ENCODE assay signal across 9 cellular contexts in the genomic region with DNA sequence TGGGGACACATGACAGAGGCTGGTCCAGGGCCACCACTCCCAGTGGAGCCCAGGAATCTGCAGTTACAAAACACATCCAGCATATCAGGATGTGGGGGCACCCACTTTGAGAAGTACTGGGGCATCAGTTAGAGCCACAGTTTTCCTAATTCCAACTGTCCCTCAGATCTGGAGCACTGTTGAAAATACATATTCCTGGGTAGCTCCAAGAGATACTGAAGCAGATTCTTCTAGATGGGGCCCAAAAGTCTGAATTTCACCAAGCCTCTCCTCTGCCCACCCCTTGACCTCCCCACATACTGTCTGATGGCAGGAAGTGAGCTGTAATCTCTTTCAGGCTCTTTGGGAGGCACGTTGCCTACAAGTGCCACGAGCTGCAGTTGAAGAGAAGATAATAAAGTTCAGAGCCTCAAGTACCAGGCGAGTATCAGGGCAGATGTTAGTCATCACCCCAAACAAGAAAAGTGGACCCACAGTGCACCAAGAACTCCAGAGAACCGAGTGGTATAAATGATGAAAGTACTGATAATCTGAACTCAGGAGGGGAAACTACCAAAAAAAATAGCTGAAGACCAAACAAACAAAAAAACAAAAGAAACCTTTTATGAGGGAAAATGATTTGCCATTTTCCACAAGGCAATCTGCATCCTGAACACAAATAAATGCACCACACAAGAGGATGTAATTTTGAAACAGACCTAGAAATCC.
A peak's percentile ranks its signal among the peaks of the same experiment; 100 is the strongest.
DNase-seq lines count a peak whose midpoint lies in the region; ATAC-seq lines count a peak whose summit lies in the region.
"Had no signal": no experiment of that assay in that cellular context is flagged by ENCODE, and none has a peak within 500 bp of the region (broad histone marks: within the 10 kb centered on the region; RNA-seq: fewer than 3 reads in every experiment).

No MANE protein-coding gene starts in this region.

- no peaks in the 10 kb centered on the region for H3K9me3 Mint-ChIP-seq in natural killer cell treated with Interleukin-12 subunit alpha and Interleukin-12 subunit beta and Interleukin-15 and Interleukin-18, amount 100 ng/mL, for 72 hours

- H3K4me1 Mint-ChIP-seq in natural killer cell treated with Interleukin-12 subunit alpha and Interleukin-12 subunit beta and Interleukin-15 and Interleukin-18, amount 100 ng/mL, for 72 hours (ENCODE audit: low read depth in 2 of 2), result peaks cover 9 to 12% of the 10 kb centered on the region in 2 donors

- peaks cover 9 to 10% of the 10 kb centered on the region in 2 donors for H3K27me3 Mint-ChIP-seq in natural killer cell treated with Interleukin-12 subunit alpha and Interleukin-12 subunit beta and Interleukin-15 and Interleukin-18, amount 100 ng/mL, for 72 hours

- peak overlapping the region; percentile 39 to 43 for H3K27ac Mint-ChIP-seq in natural killer cell treated with Interleukin-12 subunit alpha and Interleukin-12 subunit beta and Interleukin-15 and Interleukin-18, amount 100 ng/mL, for 72 hours

- ATAC-seq in HG02870 (IDR thresholded peaks at IDR 0.05; ENCODE audit: unreplicated experiment), result peak; percentile 14
- no peak for ATAC-seq in natural killer cell treated with Interleukin-12 subunit alpha and Interleukin-12 subunit beta and Interleukin-15 and Interleukin-18, amount 100 ng/mL, for 72 hours

- no peaks in the 10 kb centered on the region for H3K36me3 Mint-ChIP-seq in natural killer cell treated with Interleukin-12 subunit alpha and Interleukin-12 subunit beta and Interleukin-15 and Interleukin-18, amount 100 ng/mL, for 72 hours

- peak overlapping the region; percentile 61 for H3K4me3 Mint-ChIP-seq in natural killer cell treated with Interleukin-12 subunit alpha and Interleukin-12 subunit beta and Interleukin-15 and Interleukin-18, amount 100 ng/mL, for 72 hours

- peak; percentile 4 for DNase-seq in NCI-H2227 (lab: John Stamatoyannopoulos, UW; ENCODE audit: unreplicated experiment)
- no peak for DNase-seq in NCI-H2227 treated with DMSO at 0.1 percent for 48 hours (lab: John Stamatoyannopoulos, UW)
- peak; percentile 15 for DNase-seq in RPMI8226
- DNase-seq in natural killer cell treated with Interleukin-12 subunit alpha and Interleukin-12 subunit beta and Interleukin-15 and Interleukin-18, amount 100 ng/mL, for 72 hours (ENCODE audit: low spot score), result no peak
- DNase-seq in ecto neural progenitor cell (ENCODE audit: low spot score), result no peak
- DNase-seq in activated CD4-positive, CD25-positive, alpha-beta regulatory T cell (lab: John Stamatoyannopoulos, UW), result no peak
- no peak for DNase-seq in NCI-H774 (lab: John Stamatoyannopoulos, UW)
- DNase-seq: ACHN had no signal

Comparison
In these comparisons a context has a peak if more than half of its experiments do, and no peak if none do; other contexts are left out.
1. DNase-seq: peak in NCI-H2227 (single experiment) and RPMI8226 (single experiment); none in NCI-H2227 treated with DMSO at 0.1 percent for 48 hours (single experiment), natural killer cell treated with Interleukin-12 subunit alpha and Interleukin-12 subunit beta and Interleukin-15 and Interleukin-18, amount 100 ng/mL, for 72 hours (single experiment), ecto neural progenitor cell (single experiment), activated CD4-positive, CD25-positive, alpha-beta regulatory T cell (0 of 4) and NCI-H774 (single experiment).